In the genomic region with DNA sequence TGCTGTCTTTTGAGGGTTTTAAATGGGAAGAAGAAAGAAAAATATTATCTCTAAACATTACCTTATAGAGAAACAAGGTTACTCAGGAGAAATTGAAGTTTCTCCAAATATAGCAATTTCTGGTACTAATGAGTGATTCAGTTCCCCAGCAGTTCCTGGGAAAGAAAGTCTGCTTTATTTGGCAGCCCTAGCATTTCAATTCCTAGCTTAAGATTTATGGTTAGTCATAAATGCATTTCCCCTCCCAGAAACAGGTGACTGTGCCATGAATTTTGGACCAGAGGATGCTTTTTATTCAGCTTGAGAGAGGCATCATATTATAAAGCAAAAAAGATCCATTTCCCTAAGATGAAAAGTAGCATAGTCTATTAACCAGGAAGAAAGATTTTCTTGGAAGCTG, we compare ENCODE assay signal across 1 cellular context.
TF ChIP-seq lines count a peak whose summit lies in the region.

No MANE protein-coding gene starts in this region.

TF ChIP-seq in IMR-90, 13 proteins besides CTCF, POLR2A, EP300 and RAD21 (continued from another document):
- TF ChIP-seq, protein P1, sequence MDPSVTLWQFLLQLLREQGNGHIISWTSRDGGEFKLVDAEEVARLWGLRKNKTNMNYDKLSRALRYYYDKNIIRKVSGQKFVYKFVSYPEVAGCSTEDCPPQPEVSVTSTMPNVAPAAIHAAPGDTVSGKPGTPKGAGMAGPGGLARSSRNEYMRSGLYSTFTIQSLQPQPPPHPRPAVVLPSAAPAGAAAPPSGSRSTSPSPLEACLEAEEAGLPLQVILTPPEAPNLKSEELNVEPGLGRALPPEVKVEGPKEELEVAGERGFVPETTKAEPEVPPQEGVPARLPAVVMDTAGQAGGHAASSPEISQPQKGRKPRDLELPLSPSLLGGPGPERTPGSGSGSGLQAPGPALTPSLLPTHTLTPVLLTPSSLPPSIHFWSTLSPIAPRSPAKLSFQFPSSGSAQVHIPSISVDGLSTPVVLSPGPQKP (IDR thresholded peaks at IDR 0.05; ENCODE audit: borderline replicate concordance, low read depth, low read length) = no peak
- TF ChIP-seq SMC3 (IDR thresholded peaks at IDR 0.05; ENCODE audit: low read depth, low read length) (no peak), CHD1 (IDR thresholded peaks at IDR 0.05; ENCODE audit: low read depth, low read length) (no peak), CEBPB (IDR thresholded peaks at IDR 0.05; ENCODE audit: low read depth, low read length) (no peak), RFX5 (IDR thresholded peaks at IDR 0.05; ENCODE audit: low read depth, low read length) (no peak), FOS (IDR thresholded peaks at IDR 0.05; ENCODE audit: low read depth, low read length) (no peak), RCOR1 (IDR thresholded peaks at IDR 0.05; ENCODE audit: insufficient replicate concordance, low read length) (no peak)
